8 cellular contexts compared by ENCODE assay signal in genomic region chr16:85553436-85554113, GRCh38. TPM values are rescaled to one million over a fixed set of nuclear protein-coding genes. Genes with fewer than 3 reads are reported as not detected.
DNase-seq lines count a peak whose midpoint lies in the region; ATAC-seq, FAIRE-seq and TF ChIP-seq lines count a peak whose summit lies in the region.

No MANE protein-coding gene starts in this region.

- no peaks in the 10 kb centered on the region for H3K9me3 Mint-ChIP-seq in activated CD4-positive, alpha-beta T cell treated with anti-CD3 and anti-CD28 coated beads, Interleukin-2, amount 10 ng/mL, durations not matched to agents 24 days and 14 days

- no peaks in the 10 kb centered on the region for H3K79me2 ChIP-seq in endothelial cell of umbilical vein (ENCODE audit: control insufficient read depth, insufficient read depth, low read length)

- peak overlapping the region; percentile 89 for H3K4me3 Mint-ChIP-seq in activated CD4-positive, alpha-beta T cell treated with anti-CD3 and anti-CD28 coated beads, Interleukin-2, amount 10 ng/mL, durations not matched to agents 24 days and 14 days

- no peaks in the 10 kb centered on the region for H3K36me3 ChIP-seq in endothelial cell of umbilical vein (ENCODE audit: control insufficient read depth in 2 of 2, extremely low read depth in 1 of 2, insufficient read depth in 2 of 2, low read length in 2 of 2)
- H3K36me3 ChIP-seq in mucosa of rectum (ENCODE audit: control insufficient read depth in 2 of 2, insufficient read depth in 2 of 2, low read length in 2 of 2), result no peaks in the 10 kb centered on the region
- no peaks in the 10 kb centered on the region for H3K36me3 ChIP-seq in tibial nerve

- dilution Hi-C loops in endothelial cell of umbilical vein (cut with MboI; ENCODE audit: extremely low pct_ligation_motif_present, low sequenced_read_pairs), result no loop called here

- no peaks in the 10 kb centered on the region for H4K20me1 ChIP-seq in endothelial cell of umbilical vein (replicated peaks; ENCODE audit: control insufficient read depth, extremely low read depth, insufficient read depth, low read length)

- intact Hi-C loops in activated CD4-positive, alpha-beta T cell treated with anti-CD3 and anti-CD28 coated beads, Interleukin-2, amount 10 ng/mL, durations not matched to agents 24 days and 14 days (cut with micrococcal nuclease), result loop anchor here (1.0 to 10.0 kb wide), 5 partner anchors 11 to 959 kb away; partner anchors contain the start of genes COX4I1 and EMC8
- intact Hi-C loops in endothelial cell of umbilical vein (cut with micrococcal nuclease), result loop anchor here (2.0 kb wide), 1 partner anchor 57 kb away; no protein-coding TSS in a partner anchor

- peak; percentile 64 for DNase-seq in SIG-M5 treated with dmso at 0.1 percent for 504 hours (lab: John Stamatoyannopoulos, UW; ENCODE audit: unreplicated experiment)
- DNase-seq in SIG-M5 (lab: John Stamatoyannopoulos, UW), result no peak
- DNase-seq in NCI-H146 (lab: John Stamatoyannopoulos, UW), result peak; percentile 72
- DNase-seq in activated CD4-positive, alpha-beta T cell treated with anti-CD3 and anti-CD28 coated beads, Interleukin-2, amount 10 ng/mL, durations not matched to agents 24 days and 14 days, result peak; percentile 87
- peak; percentile 20 for DNase-seq in endothelial cell of umbilical vein (ENCODE audit: low read depth, low spot score)
- DNase-seq in tibial nerve (ENCODE audit: low spot score in 2 of 2), result peak in 1 of 2 donors; percentile 45

- peak overlapping the region; percentile 3 for H3K27ac ChIP-seq in endothelial cell of umbilical vein (ENCODE audit: insufficient read depth, low read depth, low read length)
- peak overlapping the region; percentile 89 to 96 for H3K27ac ChIP-seq in mucosa of rectum (ENCODE audit: low read depth in 2 of 2, low read length in 2 of 2)
- H3K27ac ChIP-seq in tibial nerve, result peak overlapping the region; percentile 51 to 91 (median 88)

- peak overlapping the region; percentile 79 for H3K4me2 ChIP-seq in endothelial cell of umbilical vein (ENCODE audit: insufficient read depth, low read length)

- H3K27me3 ChIP-seq in endothelial cell of umbilical vein (ENCODE audit: control insufficient read depth in 2 of 2, insufficient read depth in 2 of 2, low read length in 2 of 2) (no peaks in the 10 kb centered on the region), mucosa of rectum (ENCODE audit: control insufficient read depth in 2 of 2, insufficient read depth in 2 of 2, low read length in 2 of 2) (no peaks in the 10 kb centered on the region), tibial nerve (no peaks in the 10 kb centered on the region)

- H2AFZ ChIP-seq in endothelial cell of umbilical vein (ENCODE audit: low read depth, low read length), result peak overlapping the region; percentile 46

- CTCF ChIA-PET in endothelial cell of umbilical vein (lab: Charles Lee), result interaction anchor here (0.8 to 4.8 kb wide), 9 partner anchors 10 to 439 kb away, joined by 3 to 30 read pairs (median 3); no protein-coding TSS in a partner anchor

- H3K27ac Mint-ChIP-seq in activated CD4-positive, alpha-beta T cell treated with anti-CD3 and anti-CD28 coated beads, Interleukin-2, amount 10 ng/mL, durations not matched to agents 24 days and 14 days, result peak overlapping the region; percentile 93

- H3K9me3 ChIP-seq in endothelial cell of umbilical vein (replicated peaks; ENCODE audit: control insufficient read depth, insufficient read depth, low read length) (no peaks in the 10 kb centered on the region), mucosa of rectum (ENCODE audit: control insufficient read depth in 2 of 2, low read length in 2 of 2) (no peaks in the 10 kb centered on the region), tibial nerve (no peaks in the 10 kb centered on the region)

- peaks cover 8% of the 10 kb centered on the region for H3K36me3 Mint-ChIP-seq in activated CD4-positive, alpha-beta T cell treated with anti-CD3 and anti-CD28 coated beads, Interleukin-2, amount 10 ng/mL, durations not matched to agents 24 days and 14 days (ENCODE audit: low read depth)

- TF ChIP-seq EP300 in tibial nerve (IDR thresholded peaks at IDR 0.05), result no peak

- no peaks in the 10 kb centered on the region for H3K9me1 ChIP-seq in endothelial cell of umbilical vein (replicated peaks; ENCODE audit: control insufficient read depth, extremely low read depth, insufficient read depth, low read length)

- H3K27me3 Mint-ChIP-seq in activated CD4-positive, alpha-beta T cell treated with anti-CD3 and anti-CD28 coated beads, Interleukin-2, amount 10 ng/mL, durations not matched to agents 24 days and 14 days, result peaks cover 8% of the 10 kb centered on the region

- WGBS in tibial nerve, 2 donors, result 0 to 1% methylated on average over 14 to 19 of the region's 57 CpGs

- peak overlapping the region; percentile 29 to 48 (median 39) for H3K4me3 ChIP-seq in endothelial cell of umbilical vein (replicated peaks in 1 of 3; ENCODE audit: insufficient read depth in 1 of 3, low read depth in 1 of 3, low read length in 3 of 3)
- peak overlapping the region; percentile 79 to 83 for H3K4me3 ChIP-seq in mucosa of rectum (ENCODE audit: low read length in 2 of 2)
- H3K4me3 ChIP-seq in tibial nerve, result peak overlapping the region; percentile 49 to 92 (median 78)

- BruUV-seq in endothelial cell of umbilical vein (replicated peaks; lab: Mats Ljungman, UMichigan), result no TSS peak

- peak; percentile 28 for ATAC-seq in HG02588 (IDR thresholded peaks at IDR 0.05; ENCODE audit: unreplicated experiment)

- no peak for TF ChIP-seq POLR2A in endothelial cell of umbilical vein (IDR thresholded peaks at IDR 0.05; ENCODE audit: low read depth, low read length)
- TF ChIP-seq POLR2A in tibial nerve (IDR thresholded peaks at IDR 0.05), result no peak

- H3K4me1 ChIP-seq in endothelial cell of umbilical vein (ENCODE audit: control insufficient read depth, extremely low read depth, insufficient read depth, low read length), result peaks cover 18% of the 10 kb centered on the region
- H3K4me1 ChIP-seq in mucosa of rectum (ENCODE audit: control insufficient read depth in 2 of 2, insufficient read depth in 2 of 2, low read length in 2 of 2), result peaks cover 31 to 32% of the 10 kb centered on the region in 2 donors
- H3K4me1 ChIP-seq in tibial nerve, result peaks cover 0 to 60% (median 9%) of the 10 kb centered on the region in 4 donors

- H3K4me1 Mint-ChIP-seq in activated CD4-positive, alpha-beta T cell treated with anti-CD3 and anti-CD28 coated beads, Interleukin-2, amount 10 ng/mL, durations not matched to agents 24 days and 14 days, result peaks cover 31% of the 10 kb centered on the region

- POLR2A ChIA-PET in endothelial cell of umbilical vein (lab: Charles Lee), result no interaction called here

- FAIRE-seq in endothelial cell of umbilical vein (lab: Jason Lieb, UNC), result no peak

- H3K9ac ChIP-seq in endothelial cell of umbilical vein (replicated peaks; ENCODE audit: extremely low read depth, insufficient read depth, low read length), result no peak overlapping the region
- peak overlapping the region; percentile 60 to 81 for H3K9ac ChIP-seq in mucosa of rectum (ENCODE audit: low read depth in 1 of 2, low read length in 2 of 2)

- TF ChIP-seq CTCF in endothelial cell of umbilical vein (IDR thresholded peaks at IDR 0.05; ENCODE audit: extremely low read depth in 1 of 2, insufficient read depth in 1 of 2, low read depth in 1 of 2, low read length in 2 of 2), result peak in 1 of 2 donors; percentile 2
- peak; percentile 14 to 41 (median 26) for TF ChIP-seq CTCF in tibial nerve (IDR thresholded peaks at IDR 0.05)

TF ChIP-seq in endothelial cell of umbilical vein, 7 proteins besides CTCF, POLR2A, EP300 and RAD21:
- TF ChIP-seq EZH2 (IDR thresholded peaks at IDR 0.05; ENCODE audit: borderline replicate concordance, low read depth, low read length, severe bottlenecking), result no peak
- TF ChIP-seq JUN (IDR thresholded peaks at IDR 0.05; ENCODE audit: borderline replicate concordance, insufficient read depth, insufficient read length, low read depth), result no peak
- TF ChIP-seq FOS (IDR thresholded peaks at IDR 0.05; ENCODE audit: borderline replicate concordance, insufficient read depth, low read length), result no peak
- TF ChIP-seq GATA2 (IDR thresholded peaks at IDR 0.05; ENCODE audit: insufficient read depth, insufficient read length, low read depth, low read length), result no peak
- no peak for TF ChIP-seq POLR2AphosphoS5 (IDR thresholded peaks at IDR 0.05; ENCODE audit: insufficient read depth, low read depth, low read length)
- no peak for TF ChIP-seq MYC (IDR thresholded peaks at IDR 0.05; ENCODE audit: low read depth, low read length)
- TF ChIP-seq MAX (IDR thresholded peaks at IDR 0.05; ENCODE audit: insufficient read depth, insufficient read length), result no peak

RNA-seq across cellular contexts. Expression of gene GSE1, which starts 59.5 kb away (rescaled TPM):
- total RNA-seq in activated CD4-positive, alpha-beta T cell treated with anti-CD3 and anti-CD28 coated beads, Interleukin-2, amount 10 ng/mL, durations not matched to agents 24 days and 14 days, result 34.1 and 37.5 TPM in 2 replicates
- total RNA-seq in endothelial cell of umbilical vein (14.2 and 18.3 TPM in 2 replicates), tibial nerve (100 to 1,000 TPM in 1 of 4 donors, 10 to 100 TPM in 3; 65.1 to 147 (median 83.5) TPM)
- polyA plus RNA-seq in endothelial cell of umbilical vein, result 4.2 TPM in 2 replicates
- polyA plus RNA-seq in endothelial cell of umbilical vein (2011; cell fraction: cytosol; rRNA removed), result 3.6 and 4.2 TPM in 2 replicates
- 13.2 and 17.1 TPM in 2 replicates for polyA plus RNA-seq in endothelial cell of umbilical vein (2011; cell fraction: nucleus; rRNA removed)
- polyA plus RNA-seq in endothelial cell of umbilical vein (2012), result 9.1 and 12.3 TPM in 2 replicates
- 6.9 and 13.4 TPM in 2 replicates for polyA minus RNA-seq in endothelial cell of umbilical vein
- polyA minus RNA-seq in endothelial cell of umbilical vein (2011; cell fraction: cytosol; rRNA and poly(A)+ RNA removed), result 28.5 TPM
- polyA minus RNA-seq in endothelial cell of umbilical vein (2011; cell fraction: nucleus; rRNA and poly(A)+ RNA removed), result 18.1 and 32.8 TPM in 2 replicates

Comparison
In these comparisons a context has a peak if more than half of its experiments do, and no peak if none do; other contexts are left out.
1. H3K27ac ChIP-seq: peak in every context shown above with its lines; median percentile 92 in mucosa of rectum; 88 in tibial nerve; 3 in endothelial cell of umbilical vein.